In the genomic region with DNA sequence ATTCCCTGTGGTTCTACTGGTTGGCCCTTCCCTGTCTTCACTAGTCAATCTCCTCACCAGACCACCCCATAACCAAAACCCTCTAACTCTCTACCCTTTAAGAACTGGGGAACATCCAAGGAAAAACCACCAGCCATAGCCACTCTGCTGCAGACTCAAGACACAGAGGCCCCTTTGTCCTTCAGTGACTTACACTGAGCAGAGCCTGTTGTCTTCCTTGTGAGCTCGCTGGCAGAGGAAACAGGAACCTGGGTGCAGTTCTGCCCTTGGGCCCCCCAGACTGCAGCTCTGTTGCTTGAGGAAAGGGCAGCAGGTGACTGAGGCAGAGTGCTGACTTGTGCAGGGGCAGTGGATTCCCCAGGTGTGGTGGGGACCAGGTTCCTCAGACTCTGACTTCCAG, we compare ENCODE assay signal across 1 cellular context.
TF ChIP-seq lines count a peak whose summit lies in the region.

No MANE protein-coding gene starts in this region.

TF ChIP-seq in GM12878, 131 proteins besides CTCF, POLR2A, EP300 and RAD21:
- TF ChIP-seq MTA2 (IDR thresholded peaks at IDR 0.05; ENCODE audit: low read depth) (no peak), CEBPB (IDR thresholded peaks at IDR 0.05; ENCODE audit: borderline replicate concordance in 1 of 2, low read depth in 2 of 2, low read length in 2 of 2) (no peak), ZNF384 (IDR thresholded peaks at IDR 0.05; ENCODE audit: borderline replicate concordance, low read depth, low read length) (no peak)
